Comparison of ENCODE assay signal across 29 cellular contexts in genomic region chr11:9490376-9490775, GRCh38.
"Had no signal": no experiment of that assay in that cellular context is flagged by ENCODE, and none has a peak within 500 bp of the region (broad histone marks: within the 10 kb centered on the region; RNA-seq: fewer than 3 reads in every experiment).

No MANE protein-coding gene starts in this region.

- H3K9me3 ChIP-seq: psoas muscle, right lobe of liver, sigmoid colon, spleen, suprapubic skin, testis, tibial artery, transverse colon, upper lobe of right lung, uterus had no signal

- H3K4me2 ChIP-seq: neural progenitor cell, smooth muscle cell had no signal

- H3K4me1 ChIP-seq: neural progenitor cell, right lobe of liver, sigmoid colon, spleen, suprapubic skin, testis, transverse colon, upper lobe of right lung, uterus had no signal

- H3K79me2 ChIP-seq: parathyroid adenoma had no signal

- H2AFZ ChIP-seq: neural progenitor cell, parathyroid adenoma had no signal

- H3K4me3 ChIP-seq: neural progenitor cell, psoas muscle, right lobe of liver, sigmoid colon, skin epidermis, smooth muscle cell, spleen, suprapubic skin, testis, tibial artery, transverse colon, upper lobe of right lung, uterus had no signal

- H3K36me3 ChIP-seq: uterus had no signal

- H3K27ac ChIP-seq: neural progenitor cell, parathyroid adenoma, psoas muscle, right lobe of liver, sigmoid colon, spleen, suprapubic skin, testis, transverse colon, upper lobe of right lung, uterus had no signal

- H3K9ac ChIP-seq: neural progenitor cell, parathyroid adenoma had no signal

- H3K27me3 ChIP-seq: neural progenitor cell, right lobe of liver, sigmoid colon, spleen, suprapubic skin, testis, tibial artery, transverse colon, upper lobe of right lung, uterus had no signal

- DNase-seq: naive thymus-derived CD4-positive, alpha-beta T cell; natural killer cell; occipital lobe; posterior cingulate gyrus; psoas muscle; right cardiac atrium; right lobe of liver; sigmoid colon; spleen; stimulated activated CD4-positive, alpha-beta T cell treated with anti-CD3 and anti-CD28 coated beads, Interleukin-12 subunit alpha, Interleukin-12 subunit beta, amount 100 ng/mL, for 4 hours; stimulated activated CD4-positive, alpha-beta T cell treated with anti-CD3 and anti-CD28 coated beads, Interleukin-1b, Interleukin-23, amount 100 ng/mL, for 48 hours; stimulated activated CD4-positive, alpha-beta T cell treated with anti-CD3 and anti-CD28 coated beads, Interleukin-4, amount 100 ng/mL, for 1 hour; stimulated activated CD4-positive, alpha-beta T cell treated with anti-CD3 and anti-CD28 coated beads, Interleukin-4, amount 100 ng/mL, for 4 hours; stimulated activated CD8-positive, alpha-beta memory T cell treated with anti-CD3 and anti-CD28 coated beads, Interleukin-4, amount 100 ng/mL, for 48 hours; stimulated activated naive CD4-positive, alpha-beta T cell; stimulated activated naive CD8-positive, alpha-beta T cell treated with anti-CD3 and anti-CD28 coated beads, Interleukin-15, amount 100 ng/mL, for 72 hours; stimulated activated naive CD8-positive, alpha-beta T cell treated with anti-CD3 and anti-CD28 coated beads, Interleukin-15, Interleukin-2, amounts not matched to agents 100 U/mL and 50 U/mL, for 24 hours; substantia nigra; testis; tibial artery; transverse colon; upper lobe of right lung; uterus had no signal

- ATAC-seq: naive thymus-derived CD4-positive, alpha-beta T cell; natural killer cell; right cardiac atrium; right lobe of liver; stimulated activated memory B cell treated with anti-CD40 and anti-IgM and Interleukin-4, amounts not matched to agents 10 μg/mL and 1 μg/mL and 100 μg/mL, for 72 hours; stimulated activated naive CD8-positive, alpha-beta T cell treated with anti-CD3 and anti-CD28 coated beads, Interleukin-15, amount 100 ng/mL, for 72 hours; stimulated activated naive CD8-positive, alpha-beta T cell treated with anti-CD3 and anti-CD28 coated beads, Interleukin-15, Interleukin-2, amounts not matched to agents 100 U/mL and 50 U/mL, for 24 hours; upper lobe of right lung had no signal
